In the genomic region with DNA sequence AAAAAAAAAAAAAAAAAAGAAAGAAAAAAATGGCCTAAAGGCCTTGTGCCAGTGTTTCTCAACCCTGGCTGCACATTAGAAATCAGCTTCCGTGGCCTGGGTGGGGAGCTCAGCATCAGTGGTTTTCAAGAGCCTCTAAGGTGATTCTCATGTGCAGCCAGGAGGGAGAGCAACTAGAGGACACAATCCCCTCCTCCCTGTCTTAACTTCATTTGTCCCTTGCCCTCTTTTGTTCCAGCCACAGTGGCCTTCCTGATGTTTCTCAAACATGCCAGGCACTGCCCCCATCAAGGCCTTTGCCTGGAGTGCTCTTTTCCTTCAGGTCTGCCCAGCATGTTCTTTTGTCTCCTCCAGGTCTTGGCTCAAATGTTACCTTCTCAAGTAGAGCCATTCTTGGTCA, we compare ENCODE assay signal across 16 cellular contexts. TPM values are rescaled to one million over a fixed set of nuclear protein-coding genes. Genes with fewer than 3 reads are reported as not detected.
DNase-seq lines count a peak whose midpoint lies in the region; ATAC-seq, FAIRE-seq and TF ChIP-seq lines count a peak whose summit lies in the region.
"Had no signal": no experiment of that assay in that cellular context is flagged by ENCODE, and none has a peak within 500 bp of the region (broad histone marks: within the 10 kb centered on the region; RNA-seq: fewer than 3 reads in every experiment).

No MANE protein-coding gene starts in this region.

- H3K36me3 ChIP-seq in H7 (replicated peaks; ENCODE audit: control insufficient read depth, insufficient read depth, low read length): no peaks in the 10 kb centered on the region
- H3K36me3 ChIP-seq in endothelial cell of umbilical vein (ENCODE audit: control insufficient read depth in 2 of 2, extremely low read depth in 1 of 2, insufficient read depth in 2 of 2, low read length in 2 of 2): no peaks in the 10 kb centered on the region
- H3K36me3 ChIP-seq in neuronal stem cell (replicated peaks in 1 of 2; ENCODE audit: control insufficient read depth in 2 of 2, insufficient read depth in 2 of 2, low read length in 2 of 2): no peaks in the 10 kb centered on the region
- H3K36me3 ChIP-seq in uterus: no peaks in the 10 kb centered on the region
- H3K36me3 ChIP-seq: BLaER1 had no signal

- no peaks in the 10 kb centered on the region for H3K9me1 ChIP-seq in endothelial cell of umbilical vein (replicated peaks; ENCODE audit: control insufficient read depth, extremely low read depth, insufficient read depth, low read length)

- H2BK15ac ChIP-seq in neuronal stem cell (ENCODE audit: low read length): no peak overlapping the region

- H3K4me1 ChIP-seq in endothelial cell of umbilical vein (ENCODE audit: control insufficient read depth, extremely low read depth, insufficient read depth, low read length): no peaks in the 10 kb centered on the region
- H3K4me1 ChIP-seq in neuronal stem cell (ENCODE audit: control insufficient read depth in 2 of 2, insufficient read depth in 1 of 2, low read depth in 1 of 2, low read length in 2 of 2): peaks cover 3 to 4% of the 10 kb centered on the region in 2 donors
- no peaks in the 10 kb centered on the region for H3K4me1 ChIP-seq in uterus
- H3K4me1 ChIP-seq: BLaER1 had no signal

- H3K79me1 ChIP-seq in neuronal stem cell (ENCODE audit: low read depth, low read length): no peaks in the 10 kb centered on the region

- TF ChIP-seq POLR2A in endothelial cell of umbilical vein (IDR thresholded peaks at IDR 0.05; ENCODE audit: low read depth, low read length): no peak
- no peak for TF ChIP-seq POLR2A in uterus (IDR thresholded peaks at IDR 0.05)

- intact Hi-C loops in endothelial cell of umbilical vein (cut with micrococcal nuclease): no loop called here
- intact Hi-C loops in uterus (cut with DNase I; ENCODE audit: low total_unique reads): no loop called here

- H3K9me3 ChIP-seq in endothelial cell of umbilical vein (replicated peaks; ENCODE audit: control insufficient read depth, insufficient read depth, low read length): no peaks in the 10 kb centered on the region
- no peaks in the 10 kb centered on the region for H3K9me3 ChIP-seq in neuronal stem cell (replicated peaks in 1 of 2; ENCODE audit: control insufficient read depth in 2 of 2, insufficient read depth in 1 of 2, low read depth in 1 of 2, low read length in 2 of 2)
- H3K9me3 ChIP-seq in uterus: no peaks in the 10 kb centered on the region
- H3K9me3 ChIP-seq: BLaER1 had no signal

- CTCF ChIA-PET in endothelial cell of umbilical vein (lab: Charles Lee): interaction anchor here (1.9 to 2.0 kb wide), 2 partner anchors 338 to 447 kb away, joined by 4 to 9 read pairs; no protein-coding TSS in a partner anchor

- H2AK5ac ChIP-seq in neuronal stem cell (ENCODE audit: low read depth, low read length): no peak overlapping the region

- no peaks in the 10 kb centered on the region for H4K20me1 ChIP-seq in endothelial cell of umbilical vein (replicated peaks; ENCODE audit: control insufficient read depth, extremely low read depth, insufficient read depth, low read length)

- H2BK12ac ChIP-seq in neuronal stem cell (ENCODE audit: low read length): no peak overlapping the region

- H3K27ac ChIP-seq in endothelial cell of umbilical vein (ENCODE audit: insufficient read depth, low read depth, low read length): no peak overlapping the region
- H3K27ac ChIP-seq in neuronal stem cell (replicated peaks; ENCODE audit: low read length): no peak overlapping the region
- no peak overlapping the region for H3K27ac ChIP-seq in uterus
- H3K27ac ChIP-seq: 22Rv1, BLaER1, HL-60 had no signal

- no peak overlapping the region for H3K4me2 ChIP-seq in endothelial cell of umbilical vein (ENCODE audit: insufficient read depth, low read length)
- no peak overlapping the region for H3K4me2 ChIP-seq in neuronal stem cell (ENCODE audit: insufficient read depth, low read length, poor library complexity, severe bottlenecking)
- H3K4me2 ChIP-seq: BLaER1 had no signal

- peak in 2 of 3 experiments; percentile 4 to 65 for DNase-seq in NCI-H1417 (lab: John Stamatoyannopoulos, UW)
- DNase-seq in NCI-H1417 treated with DMSO at 0.1 percent for 48 hours (lab: John Stamatoyannopoulos, UW): no peak
- DNase-seq in H7: peak; percentile 13
- no peak for DNase-seq in endothelial cell of umbilical vein (ENCODE audit: low read depth, low spot score)
- peak; percentile 12 for DNase-seq in neuronal stem cell (ENCODE audit: low spot score)
- DNase-seq in AG20443 (ENCODE audit: low spot score): no peak
- DNase-seq in uterus: no peak
- DNase-seq: CD8-positive, alpha-beta memory T cell; NCI-H2171; NCI-H774 had no signal

- POLR2A ChIA-PET in endothelial cell of umbilical vein (lab: Charles Lee): no interaction called here

- no peaks in the 10 kb centered on the region for H3K79me2 ChIP-seq in endothelial cell of umbilical vein (ENCODE audit: control insufficient read depth, insufficient read depth, low read length)

- no peak overlapping the region for H3K23ac ChIP-seq in neuronal stem cell (ENCODE audit: low read depth, low read length, poor library complexity)

- BruUV-seq in endothelial cell of umbilical vein (replicated peaks; lab: Mats Ljungman, UMichigan): no TSS peak

- no peak overlapping the region for H3K4me3 ChIP-seq in H7 (ENCODE audit: insufficient read depth, low read depth, low read length)
- no peak overlapping the region for H3K4me3 ChIP-seq in endothelial cell of umbilical vein (replicated peaks in 1 of 3; ENCODE audit: insufficient read depth in 1 of 3, low read depth in 1 of 3, low read length in 3 of 3)
- H3K4me3 ChIP-seq in neuronal stem cell (ENCODE audit: low read length in 2 of 2): no peak overlapping the region
- H3K4me3 ChIP-seq in uterus: no peak overlapping the region
- H3K4me3 ChIP-seq: BLaER1 had no signal

- no peak overlapping the region for H4K91ac ChIP-seq in neuronal stem cell (ENCODE audit: low read depth, low read length, poor library complexity)

- no peak overlapping the region for H2BK120ac ChIP-seq in neuronal stem cell (ENCODE audit: low read depth, low read length)

- dilution Hi-C loops in endothelial cell of umbilical vein (cut with MboI; ENCODE audit: extremely low pct_ligation_motif_present, low sequenced_read_pairs): no loop called here

- H3K27me3 ChIP-seq in H7 (ENCODE audit: control insufficient read depth, insufficient read depth, low read length) (no peaks in the 10 kb centered on the region), endothelial cell of umbilical vein (ENCODE audit: control insufficient read depth in 2 of 2, insufficient read depth in 2 of 2, low read length in 2 of 2) (no peaks in the 10 kb centered on the region), neuronal stem cell (ENCODE audit: control insufficient read depth in 3 of 3, insufficient read depth in 3 of 3, low read depth in 1 of 3, low read length in 3 of 3) (no peaks in the 10 kb centered on the region), uterus (no peaks in the 10 kb centered on the region)
- H3K27me3 ChIP-seq: BLaER1 had no signal

- no peak overlapping the region for H2BK5ac ChIP-seq in neuronal stem cell (ENCODE audit: low read length)

- H4K8ac ChIP-seq in neuronal stem cell (ENCODE audit: low read depth, low read length): no peak overlapping the region

- no peak for ATAC-seq in GM18867 (IDR thresholded peaks at IDR 0.05; ENCODE audit: unreplicated experiment)

- no peak overlapping the region for H3K9ac ChIP-seq in endothelial cell of umbilical vein (replicated peaks; ENCODE audit: extremely low read depth, insufficient read depth, low read length)
- no peak overlapping the region for H3K9ac ChIP-seq in neuronal stem cell (ENCODE audit: low read depth, low read length, poor library complexity)
- H3K9ac ChIP-seq: BLaER1 had no signal

- H3K18ac ChIP-seq in neuronal stem cell (ENCODE audit: low read length): no peak overlapping the region

- no peak for TF ChIP-seq CTCF in endothelial cell of umbilical vein (IDR thresholded peaks at IDR 0.05; ENCODE audit: extremely low read depth in 1 of 2, insufficient read depth in 1 of 2, low read depth in 1 of 2, low read length in 2 of 2)
- no peak for TF ChIP-seq CTCF in uterus (IDR thresholded peaks at IDR 0.05)

- no peak overlapping the region for H3K14ac ChIP-seq in neuronal stem cell (ENCODE audit: low read length)

- H2AFZ ChIP-seq in endothelial cell of umbilical vein (ENCODE audit: low read depth, low read length) (no peak overlapping the region), neuronal stem cell (ENCODE audit: low read length) (no peak overlapping the region)

- no CpG with 5 or more reads among the region's 1 CpG for WGBS in neuronal stem cell (ENCODE audit: extremely low coverage in 2 of 2, insufficient read length in 2 of 2, insufficient replicate concordance in 1 of 2), 2 donors

- no peak overlapping the region for H3K4ac ChIP-seq in neuronal stem cell (ENCODE audit: low read length)

- peak; percentile 12 for FAIRE-seq in endothelial cell of umbilical vein (lab: Jason Lieb, UNC)
- FAIRE-seq: GM18507, RCC 7860 had no signal

TF ChIP-seq in endothelial cell of umbilical vein, 7 proteins besides CTCF, POLR2A, EP300 and RAD21:
- TF ChIP-seq FOS (IDR thresholded peaks at IDR 0.05; ENCODE audit: borderline replicate concordance, insufficient read depth, low read length) (no peak), POLR2AphosphoS5 (IDR thresholded peaks at IDR 0.05; ENCODE audit: insufficient read depth, low read depth, low read length) (no peak), EZH2 (IDR thresholded peaks at IDR 0.05; ENCODE audit: borderline replicate concordance, low read depth, low read length, severe bottlenecking) (no peak)

RNA-seq across cellular contexts. Expression of gene HOMER1, which starts 42.4 kb away (rescaled TPM):
- 25.3 and 31.9 TPM in 2 replicates for total RNA-seq in H7 (2014; rRNA removed; shearing (Covaris generic))
- total RNA-seq in endothelial cell of umbilical vein: 3.9 and 4.2 TPM in 2 replicates
- 0.41 and 0.57 TPM in 2 replicates for polyA plus RNA-seq in endothelial cell of umbilical vein
- polyA plus RNA-seq in endothelial cell of umbilical vein (2011; cell fraction: cytosol; rRNA removed): 0.54 and 0.84 TPM in 2 replicates
- 0.63 and 1.1 TPM in 2 replicates for polyA plus RNA-seq in endothelial cell of umbilical vein (2011; cell fraction: nucleus; rRNA removed)
- polyA plus RNA-seq in endothelial cell of umbilical vein (2012): 3.2 and 4.5 TPM in 2 replicates
- polyA minus RNA-seq in endothelial cell of umbilical vein: 1.2 and 2.4 TPM in 2 replicates
- 1.7 TPM for polyA minus RNA-seq in endothelial cell of umbilical vein (2011; cell fraction: cytosol; rRNA and poly(A)+ RNA removed)
- 3.2 and 3.3 TPM in 2 replicates for polyA minus RNA-seq in endothelial cell of umbilical vein (2011; cell fraction: nucleus; rRNA and poly(A)+ RNA removed)
- 39.3 TPM for polyA plus RNA-seq in neuronal stem cell (2013, experiment 1 of 2)
- 38.5 TPM for polyA plus RNA-seq in neuronal stem cell (2013, experiment 2 of 2)
- total RNA-seq in uterus: 10 to 100 TPM in 3 of 4 donors, 1 to 10 TPM in 1; 2.8 to 34.1 (median 20.8) TPM

Comparison
In these comparisons a context has a peak if more than half of its experiments do, and no peak if none do; other contexts are left out.
1. DNase-seq: peak in NCI-H1417 (2 of 3), H7 (single experiment) and neuronal stem cell (single experiment); none in NCI-H1417 treated with DMSO at 0.1 percent for 48 hours (single experiment), endothelial cell of umbilical vein (single experiment), AG20443 (single experiment) and uterus (0 of 2).